ENCODE assay signal across 8 cellular contexts in the genomic region with DNA sequence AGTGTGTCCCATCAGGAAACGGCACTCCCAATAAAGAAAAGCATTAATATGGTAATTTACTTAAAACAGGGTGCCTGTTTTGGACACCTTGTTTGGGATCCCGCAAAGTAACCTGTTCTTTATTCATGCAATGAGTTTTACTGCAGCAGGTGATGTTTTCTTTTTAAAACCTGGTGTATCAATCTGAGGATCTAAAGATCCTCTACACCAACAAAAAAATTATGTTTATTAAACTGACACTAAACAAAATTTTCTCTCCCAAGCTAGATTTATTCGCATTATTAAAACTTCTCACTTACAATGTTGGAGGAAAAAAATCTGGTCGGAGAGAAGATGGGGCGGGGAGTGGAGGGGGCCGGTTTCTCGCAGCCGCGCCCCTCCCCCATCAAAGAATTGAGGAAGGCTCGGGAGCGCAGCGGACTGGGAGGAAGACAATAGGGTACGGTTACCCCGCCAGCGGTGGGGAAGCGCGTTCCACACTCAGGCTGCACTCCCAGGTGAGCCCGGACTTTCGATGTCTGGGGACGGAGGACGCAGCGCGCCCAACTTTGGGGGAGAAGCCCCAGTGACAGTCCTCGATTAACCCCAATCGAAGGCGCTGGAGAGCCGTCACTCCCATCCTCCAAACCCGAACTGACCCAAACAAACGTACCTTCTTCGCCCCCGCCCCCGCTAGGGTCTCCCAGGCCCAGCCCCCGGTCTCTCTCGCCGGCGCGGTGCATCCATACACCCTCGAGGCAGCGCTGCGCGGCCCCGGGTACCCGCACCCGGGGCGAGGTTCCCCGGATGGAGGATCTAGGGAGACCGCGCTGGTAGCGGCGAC. TPM values are rescaled to one million over a fixed set of nuclear protein-coding genes. Genes with fewer than 3 reads are reported as not detected.
A peak's percentile ranks its signal among the peaks of the same experiment; 100 is the strongest.
DNase-seq lines count a peak whose midpoint lies in the region; ATAC-seq and TF ChIP-seq lines count a peak whose summit lies in the region.

No MANE protein-coding gene starts in this region.

- no peaks in the 10 kb centered on the region for H3K9me2 ChIP-seq in Karpas-422 (replicated peaks; ENCODE audit: insufficient read depth, low read length)

- H3K27me3 Mint-ChIP-seq in CD14-positive monocyte (ENCODE audit: low read depth in 3 of 3) (peaks cover 66 to 83% (median 74%) of the 10 kb centered on the region in 3 donors), MCF 10A (ENCODE audit: insufficient read depth, unreplicated experiment) (no peaks in the 10 kb centered on the region)

- BruUV-seq in MCF 10A (replicated peaks; lab: Mats Ljungman, UMichigan): no TSS peak

- H3K27ac Mint-ChIP-seq in CD14-positive monocyte: no peak overlapping the region
- H3K27ac Mint-ChIP-seq in MCF 10A (ENCODE audit: low read depth, unreplicated experiment): no peak overlapping the region

- H3K4me3 ChIP-seq in Karpas-422 (ENCODE audit: low read length) (peak overlapping the region; percentile 98), mononuclear cell (ENCODE audit: low read length) (peak overlapping the region; percentile 47)

- DNase-seq in CD14-positive monocyte (ENCODE audit: low spot score): no peak
- DNase-seq in Karpas-422: peak; percentile 67
- DNase-seq in MCF 10A (ENCODE audit: unreplicated experiment): peak; percentile 7
- DNase-seq in HUDEP-2 (lab: John Stamatoyannopoulos, UW; ENCODE audit: unreplicated experiment in 76 of 76): no peak

- peaks cover 38% of the 10 kb centered on the region for H3K4me1 ChIP-seq in Karpas-422 (ENCODE audit: low read length)
- H3K4me1 ChIP-seq in mononuclear cell (ENCODE audit: insufficient read depth, low read length): peaks cover 14% of the 10 kb centered on the region

- ATAC-seq in HG03280 (IDR thresholded peaks at IDR 0.05; ENCODE audit: unreplicated experiment) (no peak), HG02571 (IDR thresholded peaks at IDR 0.05; ENCODE audit: unreplicated experiment) (no peak), GM18511 (IDR thresholded peaks at IDR 0.05; ENCODE audit: unreplicated experiment) (no peak)

- H3K4me2 ChIP-seq in Karpas-422 (ENCODE audit: low read depth, low read length, poor library complexity, severe bottlenecking): peak overlapping the region; percentile 76

- H3K9me3 ChIP-seq in Karpas-422 (ENCODE audit: low read length) (no peaks in the 10 kb centered on the region), mononuclear cell (ENCODE audit: low read depth, low read length) (no peaks in the 10 kb centered on the region)

- H3K79me2 ChIP-seq in Karpas-422 (ENCODE audit: low read length): peaks cover 35% of the 10 kb centered on the region

- POLR2A ChIA-PET in MCF 10A (lab: Yijun Ruan, JAX): interaction anchor here (0.6 to 0.7 kb wide), 2 partner anchors 366 to 1586 kb away, joined by 3 read pairs; no protein-coding TSS in a partner anchor

- peak overlapping the region; percentile 50 to 84 for H3K4me3 Mint-ChIP-seq in CD14-positive monocyte
- peak overlapping the region; percentile 78 for H3K4me3 Mint-ChIP-seq in MCF 10A (ENCODE audit: unreplicated experiment)

- peak overlapping the region; percentile 94 for H3K27ac ChIP-seq in Karpas-422 (ENCODE audit: low read length)

- CTCF ChIA-PET in MCF 10A (lab: Yijun Ruan, JAX): interaction anchor here (0.6 to 1.0 kb wide), 6 partner anchors 23 to 528 kb away, joined by 3 to 5 read pairs (median 4); no protein-coding TSS in a partner anchor

- H3K36me3 ChIP-seq in Karpas-422 (ENCODE audit: insufficient read depth, low read length): peaks cover 29% of the 10 kb centered on the region

- H3K9ac ChIP-seq in Karpas-422 (ENCODE audit: low read length): peak overlapping the region; percentile 97

- H3K9me3 Mint-ChIP-seq in CD14-positive monocyte (peaks cover 0 to 14% (median 3%) of the 10 kb centered on the region in 7 donors), MCF 10A (ENCODE audit: unreplicated experiment) (no peaks in the 10 kb centered on the region)

- H3K4me1 Mint-ChIP-seq in CD14-positive monocyte (peaks cover 14% of the 10 kb centered on the region), MCF 10A (ENCODE audit: insufficient read depth, unreplicated experiment) (no peaks in the 10 kb centered on the region)

- intact Hi-C loops in CD14-positive monocyte (cut with micrococcal nuclease): loop anchor here in 1 of 2 donors (10.0 kb wide), 1 partner anchor 388 kb away; no protein-coding TSS in a partner anchor
- intact Hi-C loops in MCF 10A (cut with micrococcal nuclease): loop anchor here (10.0 kb wide), 1 partner anchor 168 kb away; no protein-coding TSS in a partner anchor

- H3K36me3 Mint-ChIP-seq in CD14-positive monocyte: peaks cover 0 to 4% of the 10 kb centered on the region in 2 donors
- no peaks in the 10 kb centered on the region for H3K36me3 Mint-ChIP-seq in MCF 10A (ENCODE audit: insufficient read depth, unreplicated experiment)

- H2AFZ ChIP-seq in Karpas-422 (ENCODE audit: low read length): no peak overlapping the region

- TF ChIP-seq CTCF in CD14-positive monocyte (IDR thresholded peaks at IDR 0.05) (no peak), MCF 10A (IDR thresholded peaks at IDR 0.05; ENCODE audit: unreplicated experiment) (no peak)

- H3K27me3 ChIP-seq in Karpas-422 (ENCODE audit: low read length): no peaks in the 10 kb centered on the region
- H3K27me3 ChIP-seq in mononuclear cell (ENCODE audit: insufficient read depth, low read length): peaks cover 46% of the 10 kb centered on the region

- peaks cover 37% of the 10 kb centered on the region for H4K20me1 ChIP-seq in Karpas-422 (ENCODE audit: insufficient read depth, low read depth, low read length)

RNA-seq across cellular contexts. Expression of a gene that starts 1.3 kb away (rescaled TPM):
- under 1 TPM; 0.29 to 0.46 TPM for polyA plus RNA-seq in CD14-positive monocyte
- 604 and 1,213 TPM in 2 replicates for total RNA-seq in Karpas-422 (2014; rRNA removed; shearing (Covaris generic); ENCODE audit: low replicate concordance)
- total RNA-seq in MCF 10A (2022) (7.2 and 10.4 TPM in 2 replicates), mononuclear cell (2.4 TPM)

RNA-seq across cellular contexts. Expression of a gene that starts 54.8 kb away (rescaled TPM):
- polyA plus RNA-seq in CD14-positive monocyte: 1 to 10 TPM; 5.7 to 9.0 TPM
- 12.7 and 25.2 TPM in 2 replicates for total RNA-seq in Karpas-422 (2014; rRNA removed; shearing (Covaris generic); ENCODE audit: low replicate concordance)
- total RNA-seq in MCF 10A (2022) (22.0 and 22.4 TPM in 2 replicates), mononuclear cell (22.7 TPM)

Comparison
In these comparisons a context has a peak if more than half of its experiments do, and no peak if none do; other contexts are left out.
1. DNase-seq: peak in Karpas-422 (single experiment) and MCF 10A (single experiment); none in CD14-positive monocyte (single experiment) and HUDEP-2 (0 of 76).
2. RNA of a gene that starts 1.3 kb away (total RNA-seq): 604 to 1,213 TPM in Karpas-422; 7.2 to 10.4 TPM in MCF 10A and 2.4 TPM in mononuclear cell (single experiment); every median in the first group is over 10 times any median in the second.